Comparison of ENCODE assay signal across 8 cellular contexts in the genomic region with DNA sequence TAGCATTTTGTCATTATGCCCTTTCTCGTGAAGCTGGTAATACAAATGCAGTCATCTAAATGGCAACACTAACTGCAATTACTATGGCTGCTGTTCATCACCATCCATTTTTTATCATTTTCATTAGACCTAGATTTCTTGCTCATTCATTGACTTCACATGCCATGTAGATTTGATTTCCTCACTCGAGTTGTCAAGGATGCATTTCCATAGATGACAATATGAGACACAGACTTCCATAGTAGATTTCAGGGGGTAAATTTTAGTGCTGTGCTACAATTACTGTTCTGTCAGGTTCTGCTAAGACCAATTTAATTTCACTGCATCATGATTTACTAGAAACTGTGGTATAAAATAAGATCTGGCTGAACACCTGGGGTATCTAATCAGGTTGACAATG.
"Had no signal": no experiment of that assay in that cellular context is flagged by ENCODE, and none has a peak within 500 bp of the region (broad histone marks: within the 10 kb centered on the region; RNA-seq: fewer than 3 reads in every experiment).

No MANE protein-coding gene starts in this region.

- FAIRE-seq: G401.6, GM12878, GM12891, GM12892, GM18507, GM19239 had no signal

- H3K4me3 ChIP-seq: GM12878 had no signal

- ATAC-seq: GM12878 had no signal

- DNase-seq: GDM1, GF-D8 had no signal
